25 cellular contexts compared by ENCODE assay signal in the genomic region with DNA sequence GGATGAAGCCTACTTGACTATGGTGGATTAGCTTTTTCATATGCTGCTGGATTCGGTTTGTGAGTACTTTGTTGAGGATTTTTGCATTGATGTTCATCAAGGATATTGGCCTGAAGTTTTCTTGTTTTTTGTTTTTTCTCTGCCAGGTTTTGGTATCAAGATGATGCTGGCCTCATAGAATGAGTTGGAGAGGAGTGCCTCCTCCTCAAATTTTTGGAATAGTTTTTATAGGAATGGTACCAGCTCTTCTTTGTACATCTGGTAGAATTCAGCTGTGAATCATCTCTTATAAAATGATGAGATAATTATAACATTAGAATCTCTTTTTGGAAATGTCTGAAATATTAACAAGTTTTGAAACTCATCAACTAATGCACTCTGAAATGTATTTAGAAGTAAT.
"Had no signal": no experiment of that assay in that cellular context is flagged by ENCODE, and none has a peak within 500 bp of the region (broad histone marks: within the 10 kb centered on the region; RNA-seq: fewer than 3 reads in every experiment).

No MANE protein-coding gene starts in this region.

- H3K27ac ChIP-seq: brain microvascular endothelial cell, cardiac muscle cell, SK-N-MC had no signal

- H3K36me3 ChIP-seq: brain microvascular endothelial cell, cardiac muscle cell had no signal

- ATAC-seq: activated T-cell treated with anti-CD3 and anti-CD28 coated beads, Interleukin-2, amount 50 U/mL, for 4 hours; Right ventricle myocardium inferior; T-cell had no signal

- DNase-seq: activated B cell treated with CpG ODN at 0.5 μM for 24 hours; activated CD4-positive, alpha-beta memory T cell treated with anti-CD3 and anti-CD28 coated beads for 36 hours; activated CD4-positive, alpha-beta T cell treated with anti-CD3 and anti-CD28 coated beads for 1 hour; activated CD4-positive, alpha-beta T cell treated with anti-CD3 and anti-CD28 coated beads, Interleukin-2, amount 10 ng/mL, durations not matched to agents 7 days and 5 days; activated CD8-positive, alpha-beta memory T cell treated with anti-CD3 and anti-CD28 coated beads for 24 hours; activated effector memory CD4-positive, alpha-beta T cell treated with anti-CD3 and anti-CD28 coated beads, Interleukin-2, amount 50 U/mL, for 16 hours; activated naive CD4-positive, alpha-beta T cell treated with Interleukin-2 at 50 U/mL for 16 hours; activated T-cell treated with anti-CD3 and anti-CD28 coated beads, Interleukin-2, amount 50 U/mL, for 4 hours; brain microvascular endothelial cell; cerebellar nuclear complex; Kasumi-1; NCI-H1048; NCI-H146; NCI-H187 treated with DMSO at 0.1 percent for 48 hours; NCI-H2171; NCI-H2227 treated with DMSO at 0.1 percent for 48 hours; NCI-H526 treated with DMSO at 0.1 percent for 48 hours; NCI-H82; RPMI8226; T-cell; T-helper 2 cell; T1000 had no signal

- H3K4me3 ChIP-seq: cardiac muscle cell, SK-N-MC had no signal

- H3K27me3 ChIP-seq: brain microvascular endothelial cell, cardiac muscle cell had no signal
